Comparison of ENCODE assay signal across 8 cellular contexts in genomic region chr3:14946749-14947104, GRCh38. TPM values are rescaled to one million over a fixed set of nuclear protein-coding genes. Genes with fewer than 3 reads are reported as not detected.
DNase-seq lines count a peak whose midpoint lies in the region; ATAC-seq and TF ChIP-seq lines count a peak whose summit lies in the region.

No MANE protein-coding gene starts in this region.

- intact Hi-C loops in activated CD4-positive, alpha-beta T cell treated with anti-CD3 and anti-CD28 coated beads for 36 hours (cut with DNase I, micrococcal nuclease): loop anchor here (1.0 to 5.0 kb wide), 6 partner anchors 119 to 1321 kb away; partner anchors contain the start of genes CCDC174 (in 2 of the 2), CHCHD4 (in 1 of the 2), LSM3 (in 1 of the 2) and MRPS25 (in 1 of the 2)
- intact Hi-C loops in testis (cut with DNase I; ENCODE audit: low total_unique reads): no loop called here

- no peak for ATAC-seq in activated CD4-positive, alpha-beta T cell treated with anti-CD3 and anti-CD28 coated beads for 36 hours
- no peak for ATAC-seq in activated naive CD8-positive, alpha-beta T cell treated with anti-CD3 and anti-CD28 coated beads, Interleukin-2, amount 50 U/mL, for 24 hours
- ATAC-seq in HG03457 (IDR thresholded peaks at IDR 0.05; ENCODE audit: unreplicated experiment) (no peak), GM19467 (IDR thresholded peaks at IDR 0.05; ENCODE audit: unreplicated experiment) (no peak)

- no peak for TF ChIP-seq POLR2A in testis (IDR thresholded peaks at IDR 0.05)

- H3K4me3 ChIP-seq in testis: peak overlapping the region; percentile 93 to 94

- DNase-seq in activated CD4-positive, alpha-beta T cell treated with anti-CD3 and anti-CD28 coated beads for 36 hours: no peak
- DNase-seq in activated CD4-positive, alpha-beta T cell treated with anti-CD3 and anti-CD28 coated beads, Interleukin-2, amount 50 U/mL, for 48 hours: no peak
- DNase-seq in activated naive CD8-positive, alpha-beta T cell treated with anti-CD3 and anti-CD28 coated beads, Interleukin-2, amount 50 U/mL, for 24 hours: no peak
- no peak for DNase-seq in testis
- no peak for DNase-seq in NCI-H2171 treated with DMSO at 0.1 percent for 48 hours (lab: John Stamatoyannopoulos, UW)

- no peaks in the 10 kb centered on the region for H3K9me3 Mint-ChIP-seq in activated CD4-positive, alpha-beta T cell treated with anti-CD3 and anti-CD28 coated beads for 36 hours (ENCODE audit: low read depth)
- no peaks in the 10 kb centered on the region for H3K9me3 Mint-ChIP-seq in activated naive CD8-positive, alpha-beta T cell treated with anti-CD3 and anti-CD28 coated beads, Interleukin-2, amount 50 U/mL, for 24 hours

- POLR2A ChIA-PET in activated CD4-positive, alpha-beta T cell treated with anti-CD3 and anti-CD28 coated beads for 36 hours (lab: Charles Lee): interaction anchor here (0.6 to 1.2 kb wide), 4 partner anchors 10 to 768 kb away, joined by 3 to 5 read pairs (median 4); partner anchors contain the start of genes LSM3 and XPC

- H3K4me1 ChIP-seq in testis: peaks cover 21% of the 10 kb centered on the region

- H3K36me3 ChIP-seq in testis (ENCODE audit: low read depth, missing control alignments): no peaks in the 10 kb centered on the region

- WGBS in testis, 2 donors: 2 to 3% methylated on average over 8 of the region's 8 CpGs

- no peak for TF ChIP-seq CTCF in testis (IDR thresholded peaks at IDR 0.05)

- peaks cover 40% of the 10 kb centered on the region for H3K36me3 Mint-ChIP-seq in activated CD4-positive, alpha-beta T cell treated with anti-CD3 and anti-CD28 coated beads for 36 hours (ENCODE audit: low read depth)
- peaks cover 22% of the 10 kb centered on the region for H3K36me3 Mint-ChIP-seq in activated naive CD8-positive, alpha-beta T cell treated with anti-CD3 and anti-CD28 coated beads, Interleukin-2, amount 50 U/mL, for 24 hours (ENCODE audit: low read depth)

- H3K27ac Mint-ChIP-seq in activated CD4-positive, alpha-beta T cell treated with anti-CD3 and anti-CD28 coated beads for 36 hours: peak overlapping the region; percentile 90
- H3K27ac Mint-ChIP-seq in activated naive CD8-positive, alpha-beta T cell treated with anti-CD3 and anti-CD28 coated beads, Interleukin-2, amount 50 U/mL, for 24 hours: peak overlapping the region; percentile 89

- H3K27me3 ChIP-seq in layer of hippocampus (ENCODE audit: control insufficient read depth, insufficient read depth, low read length) (no peaks in the 10 kb centered on the region), testis (no peaks in the 10 kb centered on the region)

- H3K4me1 Mint-ChIP-seq in activated CD4-positive, alpha-beta T cell treated with anti-CD3 and anti-CD28 coated beads for 36 hours: peaks cover 42% of the 10 kb centered on the region
- peaks cover 39% of the 10 kb centered on the region for H3K4me1 Mint-ChIP-seq in activated naive CD8-positive, alpha-beta T cell treated with anti-CD3 and anti-CD28 coated beads, Interleukin-2, amount 50 U/mL, for 24 hours

- H3K27ac ChIP-seq in layer of hippocampus (ENCODE audit: low read depth, low read length): peak overlapping the region; percentile 100
- peak overlapping the region; percentile 87 to 99 for H3K27ac ChIP-seq in testis

- H3K9me3 ChIP-seq in testis: no peaks in the 10 kb centered on the region

- CTCF ChIA-PET in activated CD4-positive, alpha-beta T cell treated with anti-CD3 and anti-CD28 coated beads for 36 hours (lab: Charles Lee): interaction anchor here (1.0 to 1.6 kb wide), 3 partner anchors 10 to 25 kb away, joined by 4 to 7 read pairs (median 4); no protein-coding TSS in a partner anchor

- H3K4me3 Mint-ChIP-seq in activated CD4-positive, alpha-beta T cell treated with anti-CD3 and anti-CD28 coated beads for 36 hours: peak overlapping the region; percentile 91
- H3K4me3 Mint-ChIP-seq in activated naive CD8-positive, alpha-beta T cell treated with anti-CD3 and anti-CD28 coated beads, Interleukin-2, amount 50 U/mL, for 24 hours: peak overlapping the region; percentile 91

- H3K27me3 Mint-ChIP-seq in activated CD4-positive, alpha-beta T cell treated with anti-CD3 and anti-CD28 coated beads for 36 hours: no peaks in the 10 kb centered on the region
- no peaks in the 10 kb centered on the region for H3K27me3 Mint-ChIP-seq in activated naive CD8-positive, alpha-beta T cell treated with anti-CD3 and anti-CD28 coated beads, Interleukin-2, amount 50 U/mL, for 24 hours

RNA-seq across cellular contexts. Expression of gene NR2C2, which starts 0.7 kb away (rescaled TPM):
- 10 to 100 TPM; 46.8 to 52.8 TPM for total RNA-seq in activated CD4-positive, alpha-beta T cell treated with anti-CD3 and anti-CD28 coated beads for 36 hours
- 10 to 100 TPM; 85.2 to 87.5 TPM for total RNA-seq in testis
- 52.6 TPM for polyA plus RNA-seq in testis (ENCODE audit: insufficient read depth, low read depth, low replicate concordance)
